Comparison of ENCODE assay signal across 20 cellular contexts in the genomic region with DNA sequence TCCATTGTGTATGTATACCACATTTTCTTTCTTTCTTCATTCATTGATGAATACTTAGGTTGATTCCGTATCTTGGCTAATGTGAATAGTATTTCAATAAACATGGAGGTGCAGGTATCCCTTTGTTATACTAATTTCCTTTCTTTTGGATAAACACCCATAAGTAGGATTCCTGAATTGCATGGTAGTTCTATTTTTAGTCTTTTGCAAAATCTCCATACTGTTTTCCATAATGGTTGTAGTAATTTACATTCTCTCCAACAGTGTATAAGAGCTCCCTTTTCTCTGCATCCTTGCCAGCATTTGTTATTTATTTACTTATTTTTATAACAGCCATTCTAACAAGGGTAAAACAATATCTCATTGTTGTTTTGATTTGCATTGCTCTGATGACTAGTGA. TPM values are rescaled to one million over a fixed set of nuclear protein-coding genes. Genes with fewer than 3 reads are reported as not detected.
DNase-seq lines count a peak whose midpoint lies in the region; ATAC-seq and TF ChIP-seq lines count a peak whose summit lies in the region.
"Had no signal": no experiment of that assay in that cellular context is flagged by ENCODE, and none has a peak within 500 bp of the region (broad histone marks: within the 10 kb centered on the region; RNA-seq: fewer than 3 reads in every experiment).

No MANE protein-coding gene starts in this region.

- POLR2A ChIA-PET in MCF 10A (lab: Yijun Ruan, JAX): interaction anchor here (2.0 to 11.0 kb wide), 2 partner anchors 9 to 32 kb away, joined by 4 to 443 read pairs; a partner anchor contains a TSS

- no peak overlapping the region for H3K4me2 ChIP-seq in mammary epithelial cell (ENCODE audit: insufficient read depth, low read depth, low read length)
- H3K4me2 ChIP-seq: BLaER1, KMS-11 had no signal

- no peak overlapping the region for H3K4me3 ChIP-seq in mammary epithelial cell (replicated peaks in 1 of 3; ENCODE audit: insufficient read depth in 1 of 3, low read depth in 2 of 3, low read length in 3 of 3)
- H3K4me3 ChIP-seq: BLaER1 had no signal

- dilution Hi-C loops in mammary epithelial cell (cut with HindIII; ENCODE audit: low sequenced_read_pairs): no loop called here

- H3K79me2 ChIP-seq in mammary epithelial cell (ENCODE audit: insufficient read depth, low read length): peaks cover 3% of the 10 kb centered on the region

- TF ChIP-seq CTCF in MCF 10A (IDR thresholded peaks at IDR 0.05; ENCODE audit: unreplicated experiment) (no peak), mammary epithelial cell (conservative IDR thresholded peaks at IDR 0.05 in 1 of 2, IDR thresholded peaks at IDR 0.05 in 1 of 2; ENCODE audit: extremely low read depth in 1 of 2, insufficient read depth in 1 of 2, low read depth in 1 of 2, low read length in 2 of 2) (no peak), HFFc6 (IDR thresholded peaks at IDR 0.05) (no peak)

- no peaks in the 10 kb centered on the region for H3K4me1 ChIP-seq in mammary epithelial cell (ENCODE audit: insufficient read depth, low read length)
- H3K4me1 ChIP-seq: BLaER1, Caco-2 had no signal

- H3K36me3 Mint-ChIP-seq in MCF 10A (ENCODE audit: insufficient read depth, unreplicated experiment): peaks cover 5% of the 10 kb centered on the region
- no peaks in the 10 kb centered on the region for H3K36me3 Mint-ChIP-seq in HFFc6 (ENCODE audit: low read depth)
- H3K36me3 Mint-ChIP-seq: CD8-positive, alpha-beta memory T cell had no signal

- H3K9ac ChIP-seq in mammary epithelial cell (ENCODE audit: insufficient read depth, low read length): no peak overlapping the region
- H3K9ac ChIP-seq: BLaER1, KMS-11 had no signal

- no peaks in the 10 kb centered on the region for H3K36me3 ChIP-seq in mammary epithelial cell (ENCODE audit: insufficient read depth, low read length)
- H3K36me3 ChIP-seq: BLaER1 had no signal

- DNase-seq in MCF 10A (ENCODE audit: unreplicated experiment) (no peak), mammary epithelial cell (no peak), NCI-H526 (lab: John Stamatoyannopoulos, UW) (peak; percentile 50 to 69), foreskin melanocyte (peak; percentile 38), HFFc6 (no peak), activated T-cell treated with anti-CD3 and anti-CD28 coated beads for 4 hours (no peak)
- no peak for DNase-seq in NK-92 treated with Interleukin-12 subunit alpha and Interleukin-12 subunit beta, amount 100 ng/mL, for 24 hours (lab: John Stamatoyannopoulos, UW)
- DNase-seq: AML-193; Caco-2; CD8-positive, alpha-beta memory T cell; DMS53; GF-D8; GOT3; HCEC 1CT had no signal

- H3K27me3 Mint-ChIP-seq in MCF 10A (ENCODE audit: insufficient read depth, unreplicated experiment) (no peaks in the 10 kb centered on the region), HFFc6 (ENCODE audit: insufficient read depth) (peaks cover 2% of the 10 kb centered on the region; the same call in 1 of the 2 replicates)
- H3K27me3 Mint-ChIP-seq: CD8-positive, alpha-beta memory T cell had no signal

- H3K9me3 ChIP-seq in mammary epithelial cell (replicated peaks; ENCODE audit: insufficient read depth, low read length): peaks cover 3% of the 10 kb centered on the region

- H3K9me3 Mint-ChIP-seq in MCF 10A (ENCODE audit: unreplicated experiment) (peaks cover 23% of the 10 kb centered on the region), HFFc6 (peaks cover 4% of the 10 kb centered on the region; the same call in 1 of the 2 replicates)

- in situ Hi-C loops in mammary epithelial cell (cut with MboI; ENCODE audit: low sequenced_read_pairs in 2 of 2): no loop called here

- no peak overlapping the region for H3K27ac ChIP-seq in mammary epithelial cell (ENCODE audit: insufficient read depth, low read depth, low read length)
- H3K27ac ChIP-seq: 22Rv1, BLaER1, KMS-11 had no signal

- H3K4me3 Mint-ChIP-seq in MCF 10A (ENCODE audit: unreplicated experiment) (peak overlapping the region; percentile 77), HFFc6 (no peak overlapping the region)
- H3K4me3 Mint-ChIP-seq: CD8-positive, alpha-beta memory T cell had no signal

- peaks cover 9% of the 10 kb centered on the region for H3K4me1 Mint-ChIP-seq in MCF 10A (ENCODE audit: insufficient read depth, unreplicated experiment)
- H3K4me1 Mint-ChIP-seq in HFFc6 (ENCODE audit: low read depth): no peaks in the 10 kb centered on the region; the same call in 1 of the 2 replicates
- H3K4me1 Mint-ChIP-seq: CD8-positive, alpha-beta memory T cell had no signal

- peak overlapping the region; percentile 96 for H3K27ac Mint-ChIP-seq in MCF 10A (ENCODE audit: low read depth, unreplicated experiment)
- no peak overlapping the region for H3K27ac Mint-ChIP-seq in HFFc6
- H3K27ac Mint-ChIP-seq: CD8-positive, alpha-beta memory T cell had no signal

- H4K20me1 ChIP-seq in mammary epithelial cell (ENCODE audit: insufficient read depth, low read length): no peaks in the 10 kb centered on the region
- H4K20me1 ChIP-seq: BLaER1 had no signal

- no peaks in the 10 kb centered on the region for H3K27me3 ChIP-seq in mammary epithelial cell (ENCODE audit: insufficient read depth, low read length)
- H3K27me3 ChIP-seq: BLaER1 had no signal

- no peak for ATAC-seq in GM19395 (IDR thresholded peaks at IDR 0.05; ENCODE audit: unreplicated experiment)
- ATAC-seq: HepG2 had no signal

- WGBS in mammary epithelial cell (ENCODE audit: low coverage, missing lambda C conversion rate): 100% methylated on average over 1 of the region's 1 CpG

- H2AFZ ChIP-seq in mammary epithelial cell (ENCODE audit: low read depth, low read length): no peak overlapping the region

- CTCF ChIA-PET in MCF 10A (lab: Yijun Ruan, JAX) (no interaction called here), mammary epithelial cell (lab: Charles Lee; ENCODE audit: low non-redundant PET) (no interaction called here)

- no TSS peak for BruUV-seq in MCF 10A (replicated peaks; lab: Mats Ljungman, UMichigan)
- no TSS peak for BruUV-seq in mammary epithelial cell (replicated peaks; lab: Mats Ljungman, UMichigan)

- intact Hi-C loops in MCF 10A (cut with micrococcal nuclease) (loop anchor here (2.0 kb wide), 1 partner anchor 31 kb away; no protein-coding TSS in a partner anchor), mammary epithelial cell (cut with micrococcal nuclease) (loop anchor here (2.0 kb wide), 1 partner anchor 33 kb away; no protein-coding TSS in a partner anchor)

RNA-seq across cellular contexts. Expression of a gene that starts 36.6 kb away (rescaled TPM):
- total RNA-seq in MCF 10A (2022): 10.6 and 15.0 TPM in 2 replicates
- total RNA-seq in mammary epithelial cell: 10 to 100 TPM in 1 of 2 donors, 1 to 10 TPM in 1; 8.6 to 18.2 TPM
- 1.9 TPM for polyA plus RNA-seq in mammary epithelial cell
- polyA minus RNA-seq in mammary epithelial cell: 4.8 TPM
- total RNA-seq in HFFc6 (2021; fragmentation: NEBNext Ultra II Directional; extraction: Animal tissue kit (Norgen Biotek cat#: 25700)): not detected
- total RNA-seq: A673; Caco-2; CD8-positive, alpha-beta memory T cell; HepG2 had no signal
- polyA plus RNA-seq: CD8-positive, alpha-beta memory T cell; HepG2 had no signal

Comparison
In these comparisons a context has a peak if more than half of its experiments do, and no peak if none do; other contexts are left out.
1. DNase-seq: peak in NCI-H526 (2 of 2) and foreskin melanocyte (single experiment); none in MCF 10A (single experiment), mammary epithelial cell (single experiment), HFFc6 (single experiment), NK-92 treated with Interleukin-12 subunit alpha and Interleukin-12 subunit beta, amount 100 ng/mL, for 24 hours (single experiment) and activated T-cell treated with anti-CD3 and anti-CD28 coated beads for 4 hours (single experiment).
2. RNA of a gene that starts 36.6 kb away (total RNA-seq): 8.6 to 18.2 TPM in mammary epithelial cell and 10.6 to 15.0 TPM in MCF 10A; not detected in HFFc6; every median in the first group is over 4 times any median in the second.